ENCODE assay signal across 1 cellular context in genomic region chr13:50277127-50277526, GRCh38.
TF ChIP-seq lines count a peak whose summit lies in the region.

No MANE protein-coding gene starts in this region.

TF ChIP-seq in H1, 55 proteins besides CTCF, POLR2A, EP300 and RAD21:
- no peak for TF ChIP-seq GABPA (IDR thresholded peaks at IDR 0.05; ENCODE audit: borderline replicate concordance, insufficient read depth, low read length)
- TF ChIP-seq NANOG (IDR thresholded peaks at IDR 0.05; ENCODE audit: insufficient read depth, low read depth, low read length, poor library complexity, severe bottlenecking): no peak
- TF ChIP-seq TAF1 (IDR thresholded peaks at IDR 0.05; ENCODE audit: low read depth, low read length): no peak
- no peak for TF ChIP-seq CHD1 (IDR thresholded peaks at IDR 0.05; ENCODE audit: low read depth, low read length)
